In genomic region chr17:50149099-50149424, GRCh38 we compare ENCODE assay signal across 9 cellular contexts. TPM values are rescaled to one million over a fixed set of nuclear protein-coding genes. Genes with fewer than 3 reads are reported as not detected.
A peak's percentile ranks its signal among the peaks of the same experiment; 100 is the strongest.
DNase-seq lines count a peak whose midpoint lies in the region; ATAC-seq and TF ChIP-seq lines count a peak whose summit lies in the region.
"Had no signal": no experiment of that assay in that cellular context is flagged by ENCODE, and none has a peak within 500 bp of the region (broad histone marks: within the 10 kb centered on the region; RNA-seq: fewer than 3 reads in every experiment).

No MANE protein-coding gene starts in this region.

- H3K9me3 ChIP-seq in SU-DHL-6 (ENCODE audit: insufficient read depth, low read length) (no peaks in the 10 kb centered on the region), skeletal muscle tissue (ENCODE audit: control insufficient read depth in 3 of 3, low read length in 3 of 3) (no peaks in the 10 kb centered on the region)

- H3F3A ChIP-seq in SU-DHL-6 (ENCODE audit: insufficient read depth), result peaks cover 9% of the 10 kb centered on the region; the same call in 1 of the 2 replicates

- H3K4me1 ChIP-seq in skeletal muscle tissue (ENCODE audit: control insufficient read depth in 3 of 3, insufficient read depth in 3 of 3, low read length in 3 of 3), result peaks cover 68 to 82% (median 72%) of the 10 kb centered on the region in 3 donors

- peak overlapping the region; percentile 95 for H3K27ac ChIP-seq in SU-DHL-6 (ENCODE audit: low read depth, low read length)
- H3K27ac ChIP-seq in skeletal muscle tissue (ENCODE audit: low read depth, low read length), result peak overlapping the region; percentile 60

- peak overlapping the region; percentile 96 for H3K9ac ChIP-seq in SU-DHL-6 (ENCODE audit: low read length)
- H3K9ac ChIP-seq in skeletal muscle tissue (ENCODE audit: low read depth in 1 of 3, low read length in 3 of 3), result peak overlapping the region; percentile 57 to 87 (median 59)

- H3K36me3 ChIP-seq in SU-DHL-6 (ENCODE audit: low read length), result no peaks in the 10 kb centered on the region
- peaks cover 0 to 13% (median 11%) of the 10 kb centered on the region in 3 donors for H3K36me3 ChIP-seq in skeletal muscle tissue (ENCODE audit: control insufficient read depth in 3 of 3, insufficient read depth in 3 of 3, low read length in 3 of 3)

- no peak overlapping the region for H2AFZ ChIP-seq in SU-DHL-6 (ENCODE audit: low read depth, low read length, severe bottlenecking)

- no peaks in the 10 kb centered on the region for H3K9me2 ChIP-seq in SU-DHL-6 (replicated peaks; ENCODE audit: insufficient read depth, low read length)

- no peaks in the 10 kb centered on the region for H3K27me3 ChIP-seq in SU-DHL-6 (ENCODE audit: low read length)
- H3K27me3 ChIP-seq in skeletal muscle tissue (ENCODE audit: control insufficient read depth in 3 of 3, insufficient read depth in 3 of 3, low read length in 3 of 3), result no peaks in the 10 kb centered on the region

- no peak for TF ChIP-seq CTCF in SU-DHL-6 (IDR thresholded peaks at IDR 0.05; ENCODE audit: insufficient read depth, low read length, poor library complexity, severe bottlenecking)
- no peak for TF ChIP-seq CTCF in foreskin fibroblast (IDR thresholded peaks at IDR 0.05; ENCODE audit: low read depth, low read length)

- peak; percentile 11 for TF ChIP-seq POLR2A in GM19099 (IDR thresholded peaks at IDR 0.05; ENCODE audit: extremely low read depth, insufficient read length, low read depth)

- DNase-seq in foreskin fibroblast (no peak), LoVo (ENCODE audit: low spot score) (no peak), midbrain (lab: John Stamatoyannopoulos, UW) (no peak), AML-193 (lab: John Stamatoyannopoulos, UW) (no peak)

- H3K4me3 ChIP-seq in SU-DHL-6 (ENCODE audit: insufficient read depth, low read length, poor library complexity, severe bottlenecking) (peak overlapping the region; percentile 94), foreskin fibroblast (ENCODE audit: low read depth in 1 of 2, low read length in 2 of 2) (peak overlapping the region; percentile 78 to 79), skeletal muscle tissue (ENCODE audit: low read length in 3 of 3) (peak overlapping the region; percentile 48 to 75 (median 69))

- no peaks in the 10 kb centered on the region for H4K20me1 ChIP-seq in SU-DHL-6 (ENCODE audit: low read depth, low read length)

- peaks cover 41% of the 10 kb centered on the region for H3K79me2 ChIP-seq in SU-DHL-6 (ENCODE audit: insufficient read depth, low read length)

- H3K4me2 ChIP-seq in SU-DHL-6 (ENCODE audit: low read depth, low read length, poor library complexity, severe bottlenecking), result peak overlapping the region; percentile 100

- no peak for ATAC-seq in GM19023 (IDR thresholded peaks at IDR 0.05; ENCODE audit: unreplicated experiment)

RNA-seq across cellular contexts. Expression of gene PPP1R9B, which starts 1.4 kb away (rescaled TPM):
- total RNA-seq in skeletal muscle tissue, result 19.3 TPM

RNA-seq across cellular contexts. Expression of gene SGCA, which starts 16.7 kb away (rescaled TPM):
- total RNA-seq in skeletal muscle tissue, result 158 TPM
- total RNA-seq: NCI-H460 had no signal

RNA-seq across cellular contexts. Expression of gene SAMD14, which starts 19.1 kb away (rescaled TPM):
- total RNA-seq in skeletal muscle tissue, result 1.0 TPM
- total RNA-seq: NCI-H460 had no signal

RNA-seq across cellular contexts. Expression of gene COL1A1, which starts 52.4 kb away (rescaled TPM):
- total RNA-seq in skeletal muscle tissue, result 3,450 TPM

RNA-seq across cellular contexts. Expression of gene PDK2, which starts 53.9 kb away (rescaled TPM):
- total RNA-seq in skeletal muscle tissue, result 18.8 TPM
